ENCODE assay signal across 1 cellular context in the genomic region with DNA sequence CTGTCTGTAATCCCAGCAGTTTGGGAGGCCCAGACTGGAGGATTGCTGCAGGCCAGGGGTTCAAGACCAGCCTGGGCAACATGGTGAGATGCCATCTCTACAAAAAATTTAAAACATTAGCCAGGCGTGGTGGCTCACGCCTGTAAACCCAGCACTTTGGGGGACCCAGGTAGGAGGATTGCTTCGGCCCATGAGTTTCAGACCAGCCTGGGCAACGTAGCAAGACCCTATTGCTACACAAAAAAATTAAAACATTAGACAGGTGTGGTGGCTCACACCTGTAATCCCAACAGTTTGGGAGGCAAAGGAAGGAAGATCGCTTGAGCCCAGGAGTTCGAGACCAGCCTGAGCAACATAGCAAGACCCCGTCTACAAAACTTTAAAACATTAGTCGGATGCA.
TF ChIP-seq lines count a peak whose summit lies in the region.

No MANE protein-coding gene starts in this region.

TF ChIP-seq in liver, 16 proteins besides CTCF, POLR2A, EP300 and RAD21 (continued from another document):
- TF ChIP-seq, protein P1, sequence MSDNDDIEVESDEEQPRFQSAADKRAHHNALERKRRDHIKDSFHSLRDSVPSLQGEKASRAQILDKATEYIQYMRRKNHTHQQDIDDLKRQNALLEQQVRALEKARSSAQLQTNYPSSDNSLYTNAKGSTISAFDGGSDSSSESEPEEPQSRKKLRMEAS (IDR thresholded peaks at IDR 0.05) = no peak
- TF ChIP-seq FOXA2 (IDR thresholded peaks at IDR 0.05) = no peak
- TF ChIP-seq JUND (IDR thresholded peaks at IDR 0.05) = no peak
- TF ChIP-seq REST (IDR thresholded peaks at IDR 0.05) = no peak
- TF ChIP-seq EGR1 (IDR thresholded peaks at IDR 0.05; ENCODE audit: low read depth in 2 of 2) = no peak
- no peak for TF ChIP-seq YY1 (IDR thresholded peaks at IDR 0.05)
